Comparison of ENCODE assay signal across 23 cellular contexts in the genomic region with DNA sequence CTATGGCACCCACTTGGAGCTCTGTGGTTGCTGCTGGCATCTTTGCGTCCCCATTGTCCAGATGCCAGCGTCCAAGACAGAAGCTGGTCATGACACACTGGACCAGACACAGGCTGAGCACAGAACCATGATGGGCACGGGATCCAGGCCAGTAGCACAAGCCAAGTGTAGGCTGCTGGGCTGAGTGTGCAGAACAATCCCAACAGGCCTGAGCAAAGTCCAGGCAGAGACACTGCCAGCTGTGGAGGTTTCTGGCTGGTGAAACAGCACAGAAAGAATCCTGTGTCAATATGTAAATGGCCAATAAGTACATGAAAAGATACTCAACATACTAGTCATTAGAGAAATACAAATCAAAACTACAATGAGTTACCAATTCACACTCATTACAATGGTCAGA.
DNase-seq lines count a peak whose midpoint lies in the region; ATAC-seq, FAIRE-seq and TF ChIP-seq lines count a peak whose summit lies in the region.
"Had no signal": no experiment of that assay in that cellular context is flagged by ENCODE, and none has a peak within 500 bp of the region (broad histone marks: within the 10 kb centered on the region; RNA-seq: fewer than 3 reads in every experiment).

No MANE protein-coding gene starts in this region.

- no peak overlapping the region for H4K5ac ChIP-seq in H9 (ENCODE audit: insufficient read length, low read depth, low read length)

- no peak overlapping the region for H3K23ac ChIP-seq in H9 (ENCODE audit: insufficient read length, low read depth, low read length)

- no peak overlapping the region for H3K56ac ChIP-seq in H9 (ENCODE audit: insufficient read length, low read depth, low read length)

- no peak overlapping the region for H3K4ac ChIP-seq in H9 (ENCODE audit: low read depth, low read length)

- TF ChIP-seq POLR2A in right lobe of liver (IDR thresholded peaks at IDR 0.05), result no peak

- H3K18ac ChIP-seq in H9 (ENCODE audit: insufficient read length, low read depth, low read length), result no peak overlapping the region

- H3K36me3 Mint-ChIP-seq in H9 (ENCODE audit: insufficient read depth in 1 of 3, low read depth in 3 of 3), result peaks cover 0 to 4% (median 2%) of the 10 kb centered on the region in 3 experiments; a peak in 2 of 7 replicates
- H3K36me3 Mint-ChIP-seq: CD14-positive monocyte; CD4-positive, alpha-beta memory T cell; CD4-positive, CD25-positive, alpha-beta regulatory T cell; CD8-positive, alpha-beta memory T cell had no signal

- no peak overlapping the region for H2BK120ac ChIP-seq in H9 (ENCODE audit: low read depth, low read length, poor library complexity, severe bottlenecking)

- FAIRE-seq in D721Med (lab: Jason Lieb, UNC), result peak; percentile 25
- FAIRE-seq: A204.1, G401.6, GM12891, GM19239 had no signal

- H2BK20ac ChIP-seq in H9 (ENCODE audit: low read depth, low read length, poor library complexity, severe bottlenecking), result no peak overlapping the region

- peaks cover 3 to 5% of the 10 kb centered on the region in 2 experiments; a peak in 4 of 5 replicates for H3K9me3 Mint-ChIP-seq in H9

- H2BK12ac ChIP-seq in H9 (ENCODE audit: insufficient read length, low read depth, low read length), result no peak overlapping the region

- no peak overlapping the region for H3K14ac ChIP-seq in H9 (ENCODE audit: insufficient read depth, low read length)

- no peak overlapping the region for H3K4me3 Mint-ChIP-seq in H9
- H3K4me3 Mint-ChIP-seq: CD14-positive monocyte; CD4-positive, alpha-beta memory T cell; CD4-positive, CD25-positive, alpha-beta regulatory T cell; CD8-positive, alpha-beta memory T cell had no signal

- no peaks in the 10 kb centered on the region for H3K79me2 ChIP-seq in H9 (ENCODE audit: insufficient read depth, low read length)

- ATAC-seq in right lobe of liver (peak; percentile 42 to 75 (median 60)), upper lobe of right lung (peak; percentile 23), GM21367 (IDR thresholded peaks at IDR 0.05; ENCODE audit: unreplicated experiment) (no peak)

- peaks cover 8% of the 10 kb centered on the region in 2 experiments for H3K4me1 Mint-ChIP-seq in H9
- H3K4me1 Mint-ChIP-seq: CD14-positive monocyte; CD4-positive, alpha-beta memory T cell; CD4-positive, CD25-positive, alpha-beta regulatory T cell; CD8-positive, alpha-beta memory T cell had no signal

- H4K91ac ChIP-seq in H9 (ENCODE audit: insufficient read length, low read depth, low read length), result no peak overlapping the region

- peak overlapping the region; percentile 44; the same call in 1 of the 2 replicates for H2BK15ac ChIP-seq in H9 (ENCODE audit: low read depth, low read length)

- DNase-seq in D721Med (ENCODE audit: insufficient read length, low spot score) (no peak), H9 (no peak), right lobe of liver (peak in 1 of 3 donors; percentile 52), upper lobe of right lung (no peak), cerebellum (ENCODE audit: low spot score) (no peak), NCI-H524 treated with DMSO at 0.1 percent for 48 hours (lab: John Stamatoyannopoulos, UW) (no peak)
- DNase-seq: 8988T; ACHN; BE2C; C1 segment of cervical spinal cord; CD4-positive, alpha-beta memory T cell; CD4-positive, CD25-positive, alpha-beta regulatory T cell; CD8-positive, alpha-beta memory T cell; COR-L47; DMS79 treated with DMSO at 0.1 percent for 48 hours; GF-D8 had no signal

- no peak overlapping the region for H3K9ac ChIP-seq in H9 (ENCODE audit: extremely low read depth, insufficient read length, low read length)
- H3K9ac ChIP-seq: BLaER1 had no signal

- H3K4me3 ChIP-seq in right lobe of liver (no peak overlapping the region), upper lobe of right lung (no peak overlapping the region)
- H3K4me3 ChIP-seq: BLaER1 had no signal

- no CpG with 5 or more reads among the region's 3 CpGs for WGBS in H9 (ENCODE audit: extremely low coverage, insufficient read length, low lambda C conversion rate)
- 40% methylated on average over 1 of the region's 3 CpGs for WGBS in right lobe of liver (ENCODE audit: insufficient coverage, low coverage, low lambda C conversion rate, missing lambda C conversion rate)

- H3K27ac Mint-ChIP-seq in H9, result no peak overlapping the region
- H3K27ac Mint-ChIP-seq: CD14-positive monocyte; CD4-positive, alpha-beta memory T cell; CD4-positive, CD25-positive, alpha-beta regulatory T cell; CD8-positive, alpha-beta memory T cell had no signal

- no peak for TF ChIP-seq CTCF in D721Med (IDR thresholded peaks at IDR 0.05; ENCODE audit: insufficient read depth, missing control alignments)
- no peak for TF ChIP-seq CTCF in H9 (conservative IDR thresholded peaks at IDR 0.05)
- no peak for TF ChIP-seq CTCF in right lobe of liver (IDR thresholded peaks at IDR 0.05)
- TF ChIP-seq CTCF in upper lobe of right lung (IDR thresholded peaks at IDR 0.05), result no peak

- no peak overlapping the region for H2BK5ac ChIP-seq in H9 (ENCODE audit: insufficient read length, low read length)

- H3K4me2 ChIP-seq in H9 (ENCODE audit: insufficient read depth, insufficient read length, low read length), result no peak overlapping the region
- H3K4me2 ChIP-seq: BLaER1 had no signal

- H3K9me3 ChIP-seq in H9 (ENCODE audit: control insufficient read depth, low read depth, low read length) (peaks cover 9% of the 10 kb centered on the region), right lobe of liver (no peaks in the 10 kb centered on the region), upper lobe of right lung (no peaks in the 10 kb centered on the region)
- H3K9me3 ChIP-seq: BE2C had no signal

- no peaks in the 10 kb centered on the region for H3K27me3 ChIP-seq in H9 (ENCODE audit: insufficient read depth, low read length)
- H3K27me3 ChIP-seq in right lobe of liver, result no peaks in the 10 kb centered on the region
- H3K27me3 ChIP-seq in upper lobe of right lung, result no peaks in the 10 kb centered on the region
- H3K27me3 ChIP-seq: BE2C, BLaER1 had no signal

- no peak overlapping the region for H3K27ac ChIP-seq in H9 (ENCODE audit: insufficient read length, low read depth, low read length)
- H3K27ac ChIP-seq in right lobe of liver, result no peak overlapping the region
- no peak overlapping the region for H3K27ac ChIP-seq in upper lobe of right lung
- H3K27ac ChIP-seq: BLaER1 had no signal

- H3K27me3 Mint-ChIP-seq in H9 (ENCODE audit: low read depth), result no peaks in the 10 kb centered on the region; the same call in 1 of the 2 replicates
- H3K27me3 Mint-ChIP-seq: CD4-positive, alpha-beta memory T cell; CD4-positive, CD25-positive, alpha-beta regulatory T cell; CD8-positive, alpha-beta memory T cell had no signal

- no peaks in the 10 kb centered on the region for H3K79me1 ChIP-seq in H9 (ENCODE audit: insufficient read depth, low read depth, low read length, poor library complexity, severe bottlenecking)

- H2AFZ ChIP-seq in H9 (ENCODE audit: low read length), result no peak overlapping the region

- intact Hi-C loops in right lobe of liver (cut with DNase I), result no loop called here
- intact Hi-C loops in upper lobe of right lung (cut with DNase I), result no loop called here

- no peaks in the 10 kb centered on the region for H3K23me2 ChIP-seq in H9 (ENCODE audit: insufficient read length, low read depth, low read length, poor library complexity, severe bottlenecking)

- no peaks in the 10 kb centered on the region for H3K4me1 ChIP-seq in H9 (ENCODE audit: insufficient read depth, low read length)
- no peaks in the 10 kb centered on the region for H3K4me1 ChIP-seq in right lobe of liver
- H3K4me1 ChIP-seq in upper lobe of right lung, result no peaks in the 10 kb centered on the region
- H3K4me1 ChIP-seq: BE2C, BLaER1 had no signal

- H4K20me1 ChIP-seq in H9 (ENCODE audit: control insufficient read depth, insufficient read depth, insufficient read length), result no peaks in the 10 kb centered on the region
- H4K20me1 ChIP-seq: BLaER1 had no signal

- H2AK5ac ChIP-seq in H9 (ENCODE audit: insufficient read length, low read length), result no peak overlapping the region

- H3K36me3 ChIP-seq in right lobe of liver (no peaks in the 10 kb centered on the region), upper lobe of right lung (no peaks in the 10 kb centered on the region)
- H3K36me3 ChIP-seq: BE2C, BLaER1 had no signal

- no peak overlapping the region for H3T11ph ChIP-seq in H9 (ENCODE audit: low read length)

- no peak overlapping the region for H4K8ac ChIP-seq in H9 (replicated peaks; ENCODE audit: insufficient read length, low read depth, low read length)
